In the genomic region with DNA sequence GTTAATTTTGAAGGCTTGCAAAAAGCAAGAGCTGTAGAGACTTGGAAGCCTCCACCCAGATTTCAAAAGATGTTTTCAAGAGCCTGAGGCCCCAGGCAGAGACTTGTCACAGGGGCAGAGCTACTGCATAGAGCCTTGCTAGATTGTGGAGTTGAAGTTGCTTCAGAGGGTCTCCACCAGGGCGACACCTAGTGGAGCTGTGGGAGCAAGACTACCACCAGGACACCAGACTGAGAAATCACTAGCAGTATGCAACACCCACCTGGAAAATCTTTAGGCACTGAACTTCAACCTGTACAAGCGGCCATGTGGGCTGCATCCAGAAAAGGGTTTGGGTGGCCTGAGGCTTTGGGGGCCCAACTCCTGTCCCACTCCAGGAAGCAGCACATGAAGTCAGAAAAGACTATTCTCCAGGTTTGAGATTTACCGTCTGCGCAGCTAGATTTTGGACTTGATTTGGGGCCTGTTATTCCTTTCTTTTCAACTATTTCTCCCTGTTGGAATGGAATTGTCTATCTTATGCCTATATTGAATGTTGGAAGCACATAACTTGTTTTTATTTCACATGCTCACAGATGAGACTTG, we compare ENCODE assay signal across 9 cellular contexts.
A peak's percentile ranks its signal among the peaks of the same experiment; 100 is the strongest.
DNase-seq lines count a peak whose midpoint lies in the region; ATAC-seq, FAIRE-seq and TF ChIP-seq lines count a peak whose summit lies in the region.
"Had no signal": no experiment of that assay in that cellular context is flagged by ENCODE, and none has a peak within 500 bp of the region (broad histone marks: within the 10 kb centered on the region; RNA-seq: fewer than 3 reads in every experiment).

No MANE protein-coding gene starts in this region.

- WGBS in HepG2 (ENCODE audit: low lambda C conversion rate) = 65% methylated on average over 3 of the region's 4 CpGs

- POLR2A ChIA-PET in HepG2 (lab: Yijun Ruan, JAX) = no interaction called here

- H3K4me2 ChIP-seq in DOHH2 (ENCODE audit: low read length) = no peak overlapping the region
- H3K4me2 ChIP-seq in HepG2 (ENCODE audit: low read depth, low read length) = no peak overlapping the region

- no peak for TF ChIP-seq POLR2A in HepG2 (IDR thresholded peaks at IDR 0.05; ENCODE audit: insufficient read depth in 1 of 2, low read depth in 2 of 2, low read length in 2 of 2)

- peak; percentile 89 for ATAC-seq in GM21390 (IDR thresholded peaks at IDR 0.05; ENCODE audit: unreplicated experiment)
- peak; percentile 94 for ATAC-seq in HepG2

- no peaks in the 10 kb centered on the region for H3K27me3 ChIP-seq in DOHH2 (ENCODE audit: control insufficient read depth, low read length)
- H3K27me3 ChIP-seq in HepG2 (ENCODE audit: control insufficient read depth in 1 of 2, insufficient read depth in 2 of 2, low read length in 2 of 2) = no peaks in the 10 kb centered on the region

- no peaks in the 10 kb centered on the region for H3K9me2 ChIP-seq in DOHH2 (replicated peaks; ENCODE audit: control insufficient read depth, low read length)

- H3K36me3 ChIP-seq in DOHH2 (ENCODE audit: control insufficient read depth, low read length) (no peaks in the 10 kb centered on the region), HepG2 (replicated peaks in 1 of 2; ENCODE audit: control insufficient read depth in 1 of 2, insufficient read depth in 2 of 2, low read length in 2 of 2) (no peaks in the 10 kb centered on the region)

- H3K9me3 ChIP-seq in DOHH2 (ENCODE audit: control insufficient read depth, insufficient read depth, low read length) (no peaks in the 10 kb centered on the region), HepG2 (ENCODE audit: low read length) (no peaks in the 10 kb centered on the region; the same call in none of the 2 replicates)

- H3K4me1 Mint-ChIP-seq in brain = no peaks in the 10 kb centered on the region
- H3K4me1 Mint-ChIP-seq: activated B cell treated with CpG ODN at 0.5 μM for 24 hours had no signal

- CTCF ChIA-PET in HepG2 (lab: Yijun Ruan, JAX; ENCODE audit: low intra/inter-chr PET ratio, low total read pairs) = interaction anchor here (1.1 kb wide), 1 partner anchor 843 kb away, joined by 3 read pairs; no protein-coding TSS in a partner anchor

- peak; percentile 47; the same call in 1 of the 2 replicates for TF ChIP-seq RAD21 in HepG2 (CRISPR knock-in tag; IDR thresholded peaks at IDR 0.05)

- H3K79me2 ChIP-seq in DOHH2 (ENCODE audit: control insufficient read depth, low read length) (no peaks in the 10 kb centered on the region), HepG2 (ENCODE audit: insufficient read depth, low read length) (no peaks in the 10 kb centered on the region)

- H3K4me1 ChIP-seq in DOHH2 (ENCODE audit: control insufficient read depth, low read length) (no peaks in the 10 kb centered on the region), HepG2 (ENCODE audit: insufficient read depth, low read length) (no peaks in the 10 kb centered on the region)

- H3K36me3 Mint-ChIP-seq in brain = no peaks in the 10 kb centered on the region

- intact Hi-C loops in HepG2 (cut with micrococcal nuclease; ENCODE audit: unreplicated experiment) = no loop called here

- DNase-seq in HS-27A (ENCODE audit: low read depth) = peak; percentile 11
- peak; percentile 51 for DNase-seq in SK-N-DZ (ENCODE audit: low spot score)
- DNase-seq in HepG2 (ENCODE audit: low spot score) = peak; percentile 10
- DNase-seq in stromal cell of bone marrow (ENCODE audit: low read depth) = peak; percentile 33
- no peak for DNase-seq in kidney glomerular epithelial cell (lab: John Stamatoyannopoulos, UW)
- DNase-seq: activated B cell treated with CpG ODN at 0.5 μM for 24 hours had no signal

- H3F3A ChIP-seq in DOHH2 (ENCODE audit: control insufficient read depth, insufficient read depth) = no peaks in the 10 kb centered on the region

- in situ Hi-C loops in HepG2 (cut with HindIII; ENCODE audit: extremely low pct_ligation_motif_present, low pct_unique_long_range_greater_than_20kb) = no loop called here

- H3K9me3 Mint-ChIP-seq in brain = peaks cover 0 to 6% (median 4%) of the 10 kb centered on the region in 5 experiments

- no peak overlapping the region for H3K9ac ChIP-seq in HepG2 (ENCODE audit: insufficient read depth, low read depth, low read length)

- H3K27ac Mint-ChIP-seq in brain = peak overlapping the region in 1 of 5 experiments; percentile 40
- H3K27ac Mint-ChIP-seq: activated B cell treated with CpG ODN at 0.5 μM for 24 hours had no signal

- H3K27me3 Mint-ChIP-seq in brain = peaks cover 3% of the 10 kb centered on the region
- H3K27me3 Mint-ChIP-seq: activated B cell treated with CpG ODN at 0.5 μM for 24 hours had no signal

- TF ChIP-seq EP300 in HepG2 (IDR thresholded peaks at IDR 0.05; ENCODE audit: low read depth in 2 of 2, low read length in 2 of 2) (no peak), HepG2 (CRISPR knock-in tag; IDR thresholded peaks at IDR 0.05; ENCODE audit: borderline replicate concordance) (no peak)

- H3K4me3 Mint-ChIP-seq in brain = no peak overlapping the region
- H3K4me3 Mint-ChIP-seq: activated B cell treated with CpG ODN at 0.5 μM for 24 hours had no signal

- H3K27ac ChIP-seq in DOHH2 (ENCODE audit: low read depth, low read length) = no peak overlapping the region
- no peak overlapping the region for H3K27ac ChIP-seq in HepG2 (ENCODE audit: extremely low read length, insufficient read depth, low read length)

- FAIRE-seq in HepG2 (lab: Jason Lieb, UNC) = no peak

- H2AFZ ChIP-seq in HepG2 (ENCODE audit: low read length) = no peak overlapping the region

- no TSS peak for BruUV-seq in HepG2 (replicated peaks; lab: Mats Ljungman, UMichigan)

- H4K20me1 ChIP-seq in DOHH2 (ENCODE audit: control insufficient read depth, insufficient read depth, low read depth, low read length) (no peaks in the 10 kb centered on the region), HepG2 (ENCODE audit: insufficient read depth, low read length) (no peaks in the 10 kb centered on the region)

- H3K4me3 ChIP-seq in DOHH2 (ENCODE audit: low read length) (no peak overlapping the region), HepG2 (replicated peaks in 1 of 3; ENCODE audit: insufficient read depth in 1 of 3, low read depth in 2 of 3, low read length in 3 of 3) (no peak overlapping the region)

- peak; percentile 79 for TF ChIP-seq CTCF in DOHH2 (IDR thresholded peaks at IDR 0.05; ENCODE audit: low read depth, low read length, poor library complexity, severe bottlenecking)
- TF ChIP-seq CTCF in brain (conservative IDR thresholded peaks at IDR 0.05) = peak; percentile 49 to 74
- TF ChIP-seq CTCF in HepG2 (CRISPR knock-in tag; IDR thresholded peaks at IDR 0.05) = peak; percentile 71

TF ChIP-seq in HepG2, 621 proteins besides CTCF, POLR2A, EP300 and RAD21:
- peak; percentile 50; the same call in 1 of the 2 replicates for TF ChIP-seq CEBPB (IDR thresholded peaks at IDR 0.05; ENCODE audit: borderline replicate concordance, low read depth, low read length)
- TF ChIP-seq STAG1 (CRISPR knock-in tag; IDR thresholded peaks at IDR 0.05) = peak; percentile 57
- TF ChIP-seq, protein P1, sequence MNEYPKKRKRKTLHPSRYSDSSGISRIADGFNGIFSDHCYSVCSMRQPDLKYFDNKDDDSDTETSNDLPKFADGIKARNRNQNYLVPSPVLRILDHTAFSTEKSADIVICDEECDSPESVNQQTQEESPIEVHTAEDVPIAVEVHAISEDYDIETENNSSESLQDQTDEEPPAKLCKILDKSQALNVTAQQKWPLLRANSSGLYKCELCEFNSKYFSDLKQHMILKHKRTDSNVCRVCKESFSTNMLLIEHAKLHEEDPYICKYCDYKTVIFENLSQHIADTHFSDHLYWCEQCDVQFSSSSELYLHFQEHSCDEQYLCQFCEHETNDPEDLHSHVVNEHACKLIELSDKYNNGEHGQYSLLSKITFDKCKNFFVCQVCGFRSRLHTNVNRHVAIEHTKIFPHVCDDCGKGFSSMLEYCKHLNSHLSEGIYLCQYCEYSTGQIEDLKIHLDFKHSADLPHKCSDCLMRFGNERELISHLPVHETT (CRISPR knock-in tag; conservative IDR thresholded peaks at IDR 0.05) = no peak
- TF ChIP-seq, protein P2, sequence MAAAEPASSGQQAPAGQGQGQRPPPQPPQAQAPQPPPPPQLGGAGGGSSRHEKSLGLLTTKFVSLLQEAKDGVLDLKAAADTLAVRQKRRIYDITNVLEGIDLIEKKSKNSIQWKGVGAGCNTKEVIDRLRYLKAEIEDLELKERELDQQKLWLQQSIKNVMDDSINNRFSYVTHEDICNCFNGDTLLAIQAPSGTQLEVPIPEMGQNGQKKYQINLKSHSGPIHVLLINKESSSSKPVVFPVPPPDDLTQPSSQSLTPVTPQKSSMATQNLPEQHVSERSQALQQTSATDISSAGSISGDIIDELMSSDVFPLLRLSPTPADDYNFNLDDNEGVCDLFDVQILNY (CRISPR knock-in tag; conservative IDR thresholded peaks at IDR 0.05) = no peak
- no peak for TF ChIP-seq TEAD3 (CRISPR knock-in tag; optimal IDR thresholded peaks at IDR 0.05; ENCODE audit: borderline replicate concordance)
- TF ChIP-seq XRCC5 (optimal IDR thresholded peaks at IDR 0.05; ENCODE audit: low read length) = peak; percentile 66
- TF ChIP-seq ZSCAN22 (CRISPR knock-in tag; IDR thresholded peaks at IDR 0.05) = no peak
- TF ChIP-seq SMC3 (IDR thresholded peaks at IDR 0.05; ENCODE audit: low read length) = peak; percentile 82
TF ChIP-seq in HepG2: peak in this region for 4.
